Comparison of ENCODE assay signal across 18 cellular contexts in genomic region chr5:173475780-173476179, GRCh38.
"Had no signal": no experiment of that assay in that cellular context is flagged by ENCODE, and none has a peak within 500 bp of the region (broad histone marks: within the 10 kb centered on the region; RNA-seq: fewer than 3 reads in every experiment).

No MANE protein-coding gene starts in this region.

- H3K9ac ChIP-seq: neural progenitor cell had no signal

- ATAC-seq: body of pancreas; heart right ventricle; lower lobe of right lung; naive thymus-derived CD8-positive, alpha-beta T cell had no signal

- H3K4me3 ChIP-seq: body of pancreas, heart right ventricle, lower lobe of right lung, neural progenitor cell, transverse colon had no signal

- H3K4me3 Mint-ChIP-seq: activated B cell treated with CpG ODN at 0.5 μM for 24 hours; activated CD4-positive, alpha-beta memory T cell treated with anti-CD3 and anti-CD28 coated beads for 36 hours; activated naive CD4-positive, alpha-beta T cell treated with anti-CD3 and anti-CD28 coated beads, Interleukin-2, amount 10 ng/mL, durations not matched to agents 7 days and 5 days; naive thymus-derived CD8-positive, alpha-beta T cell; neural progenitor cell; T-helper 1 cell treated with Interleukin-12 subunit alpha and Interleukin-12 subunit beta and Interleukin-4 antibody, amounts not matched to agents 30 μg/mL and 1 μg/mL, for 36 hours had no signal

- H3K36me3 Mint-ChIP-seq: activated CD4-positive, alpha-beta memory T cell treated with anti-CD3 and anti-CD28 coated beads for 36 hours; activated naive CD4-positive, alpha-beta T cell treated with anti-CD3 and anti-CD28 coated beads, Interleukin-2, amount 10 ng/mL, durations not matched to agents 7 days and 5 days; naive thymus-derived CD8-positive, alpha-beta T cell; neural progenitor cell had no signal

- H3K4me1 ChIP-seq: neural progenitor cell had no signal

- H3K4me2 ChIP-seq: neural progenitor cell had no signal

- H2AFZ ChIP-seq: neural progenitor cell had no signal

- H3K27me3 ChIP-seq: body of pancreas, heart right ventricle, neural progenitor cell, transverse colon had no signal

- H3K9me3 Mint-ChIP-seq: activated CD4-positive, alpha-beta memory T cell treated with anti-CD3 and anti-CD28 coated beads for 36 hours; activated naive CD4-positive, alpha-beta T cell treated with anti-CD3 and anti-CD28 coated beads, Interleukin-2, amount 10 ng/mL, durations not matched to agents 7 days and 5 days; naive thymus-derived CD8-positive, alpha-beta T cell; neural progenitor cell; T-helper 1 cell treated with Interleukin-12 subunit alpha and Interleukin-12 subunit beta and Interleukin-4 antibody, amounts not matched to agents 30 μg/mL and 1 μg/mL, for 36 hours had no signal

- H3K9me3 ChIP-seq: body of pancreas, heart right ventricle, lower lobe of right lung, transverse colon had no signal

- H3K27ac ChIP-seq: body of pancreas, heart right ventricle, lower lobe of right lung, neural progenitor cell had no signal

- H3K4me1 Mint-ChIP-seq: activated B cell treated with CpG ODN at 0.5 μM for 24 hours; activated naive CD4-positive, alpha-beta T cell treated with anti-CD3 and anti-CD28 coated beads, Interleukin-2, amount 10 ng/mL, durations not matched to agents 7 days and 5 days; naive thymus-derived CD8-positive, alpha-beta T cell had no signal

- DNase-seq: activated B cell treated with CpG ODN at 0.5 μM for 24 hours; activated CD4-positive, alpha-beta memory T cell treated with anti-CD3 and anti-CD28 coated beads for 36 hours; activated CD4-positive, alpha-beta T cell treated with anti-CD3 and anti-CD28 coated beads for 4 hours; activated effector memory CD4-positive, alpha-beta T cell treated with anti-CD3 and anti-CD28 coated beads, Interleukin-2, amount 50 U/mL, for 16 hours; activated naive CD4-positive, alpha-beta T cell treated with anti-CD3 and anti-CD28 coated beads, Interleukin-2, amount 10 ng/mL, durations not matched to agents 7 days and 5 days; amygdala; body of pancreas; effector CD8-positive, alpha-beta T cell; erythroblast; heart right ventricle; lower lobe of right lung; naive thymus-derived CD8-positive, alpha-beta T cell; retina; stimulated activated CD4-positive, alpha-beta T cell treated with anti-CD3 and anti-CD28 coated beads, Interleukin-4, amount 100 ng/mL, for 24 hours; stimulated activated naive CD4-positive, alpha-beta T cell treated with Interleukin-2 at 50 U/mL for 16 hours; transverse colon had no signal

- H3K36me3 ChIP-seq: heart right ventricle, lower lobe of right lung, neural progenitor cell, transverse colon had no signal

- H3K27me3 Mint-ChIP-seq: activated CD4-positive, alpha-beta memory T cell treated with anti-CD3 and anti-CD28 coated beads for 36 hours; activated naive CD4-positive, alpha-beta T cell treated with anti-CD3 and anti-CD28 coated beads, Interleukin-2, amount 10 ng/mL, durations not matched to agents 7 days and 5 days had no signal
